ENCODE assay signal across 12 cellular contexts in the genomic region with DNA sequence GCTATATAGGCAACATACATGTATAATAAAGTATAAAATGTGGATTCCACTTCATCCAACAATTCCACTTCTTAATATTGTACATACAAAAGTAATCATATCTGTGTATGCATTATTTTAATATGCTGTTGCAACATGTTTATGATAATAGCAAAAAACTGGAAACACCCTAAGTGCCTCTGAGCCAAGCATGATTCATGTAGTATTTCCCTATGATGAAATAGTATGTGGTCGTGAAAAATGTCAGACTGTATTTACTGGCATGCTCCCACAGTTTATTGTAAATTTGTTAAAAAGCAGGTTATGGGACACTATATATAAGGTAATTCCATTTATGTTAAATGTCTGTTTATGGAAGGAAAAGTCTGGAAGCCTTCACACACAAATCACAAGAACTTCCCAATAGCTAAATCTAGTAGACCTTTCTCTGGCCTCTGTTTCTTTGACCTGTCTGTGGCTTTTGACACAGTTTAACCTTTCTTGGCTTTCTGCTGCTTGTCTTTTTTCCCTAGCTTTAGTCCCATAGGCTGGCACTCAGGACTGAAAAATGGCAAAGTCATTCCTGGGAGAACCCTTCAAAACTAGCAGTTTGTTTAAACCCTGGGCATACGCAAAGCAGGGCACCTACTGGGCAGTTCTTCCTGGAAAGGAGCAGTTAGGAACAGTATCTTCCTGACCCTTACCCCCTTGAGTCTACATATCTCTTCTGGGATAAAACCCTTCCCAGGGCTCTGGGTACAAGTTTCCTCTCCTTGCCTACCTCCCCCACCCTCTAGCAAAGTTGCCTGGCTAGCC.
A peak's percentile ranks its signal among the peaks of the same experiment; 100 is the strongest.
DNase-seq lines count a peak whose midpoint lies in the region; ATAC-seq and TF ChIP-seq lines count a peak whose summit lies in the region.
"Had no signal": no experiment of that assay in that cellular context is flagged by ENCODE, and none has a peak within 500 bp of the region (broad histone marks: within the 10 kb centered on the region; RNA-seq: fewer than 3 reads in every experiment).

No MANE protein-coding gene starts in this region.

- peaks cover 31% of the 10 kb centered on the region for H3K4me1 ChIP-seq in PC-9 (replicated peaks; ENCODE audit: insufficient read depth)
- H3K4me1 ChIP-seq in psoas muscle = peaks cover 73% of the 10 kb centered on the region
- no peaks in the 10 kb centered on the region for H3K4me1 ChIP-seq in Karpas-422 (ENCODE audit: low read length)

- CTCF ChIA-PET in PC-9 (lab: Charles Lee) = no interaction called here

- intact Hi-C loops in PC-9 (cut with micrococcal nuclease; ENCODE audit: unreplicated experiment) = no loop called here
- intact Hi-C loops in psoas muscle (cut with DNase I) = loop anchor here in 1 of 2 donors (10.0 kb wide), 1 partner anchor 103 kb away; no protein-coding TSS in a partner anchor

- BruUV-seq in PC-9 (replicated peaks; lab: Mats Ljungman, UMichigan) = no TSS peak

- H3K36me3 ChIP-seq in PC-9 (ENCODE audit: low read depth) = no peaks in the 10 kb centered on the region
- H3K36me3 ChIP-seq in psoas muscle (ENCODE audit: insufficient read depth in 1 of 2, low read depth in 1 of 2) = no peaks in the 10 kb centered on the region
- no peaks in the 10 kb centered on the region for H3K36me3 ChIP-seq in Karpas-422 (ENCODE audit: insufficient read depth, low read length)

- no peak overlapping the region for H3K4me3 Mint-ChIP-seq in T-helper 17 cell
- H3K4me3 Mint-ChIP-seq: activated CD8-positive, alpha-beta T cell treated with anti-CD3 and anti-CD28 coated beads for 36 hours had no signal

- peaks cover 17% of the 10 kb centered on the region for H3K4me1 Mint-ChIP-seq in T-helper 17 cell

- TF ChIP-seq CTCF in PC-9 (conservative IDR thresholded peaks at IDR 0.05) (no peak), psoas muscle (IDR thresholded peaks at IDR 0.05) (no peak)

- ATAC-seq in psoas muscle = peak in 1 of 4 donors; percentile 7
- no peak for ATAC-seq in HG03280 (IDR thresholded peaks at IDR 0.05; ENCODE audit: unreplicated experiment)
- no peak for ATAC-seq in T-helper 17 cell
- ATAC-seq: activated CD8-positive, alpha-beta T cell treated with anti-CD3 and anti-CD28 coated beads for 36 hours had no signal

- peak overlapping the region; percentile 11; the same call in 1 of the 2 replicates for H3K4me2 ChIP-seq in PC-9
- H3K4me2 ChIP-seq in Karpas-422 (ENCODE audit: low read depth, low read length, poor library complexity, severe bottlenecking) = no peak overlapping the region

- no peak overlapping the region for H2AFZ ChIP-seq in PC-9
- H2AFZ ChIP-seq in Karpas-422 (ENCODE audit: low read length) = no peak overlapping the region

- H3K9me2 ChIP-seq in PC-9 (ENCODE audit: insufficient read depth) = no peaks in the 10 kb centered on the region
- H3K9me2 ChIP-seq in Karpas-422 (replicated peaks; ENCODE audit: insufficient read depth, low read length) = no peaks in the 10 kb centered on the region

- no peak overlapping the region for H3K4me3 ChIP-seq in PC-9
- no peak overlapping the region for H3K4me3 ChIP-seq in psoas muscle
- no peak overlapping the region for H3K4me3 ChIP-seq in Karpas-422 (ENCODE audit: low read length)

- H3K9me3 ChIP-seq in PC-9 (ENCODE audit: insufficient read depth, low read depth) (no peaks in the 10 kb centered on the region), psoas muscle (no peaks in the 10 kb centered on the region), Karpas-422 (ENCODE audit: low read length) (no peaks in the 10 kb centered on the region), T-helper 17 cell (ENCODE audit: control insufficient read depth, low read length, poor library complexity, severe bottlenecking) (no peaks in the 10 kb centered on the region)

- WGBS in psoas muscle, 3 donors = 20 to 37% (median 20%) methylated on average over 2 of the region's 2 CpGs

- POLR2A ChIA-PET in PC-9 (lab: Charles Lee; ENCODE audit: unreplicated experiment) = no interaction called here

- DNase-seq in ELR (ENCODE audit: low read depth) (peak; percentile 76), PC-9 (peak in 1 of 2 experiments; percentile 68), fibroblast of gingiva (ENCODE audit: low read depth) (peak; percentile 71), psoas muscle (no peak), Karpas-422 (no peak), T-helper 17 cell (no peak), COR-L47 (lab: John Stamatoyannopoulos, UW) (no peak)
- DNase-seq: activated CD8-positive, alpha-beta T cell treated with anti-CD3 and anti-CD28 coated beads for 36 hours; central memory CD4-positive, alpha-beta T cell; NCI-H187; SHP77 treated with DMSO at 0.1 percent for 48 hours had no signal

- no peaks in the 10 kb centered on the region for H3K27me3 Mint-ChIP-seq in T-helper 17 cell
- H3K27me3 Mint-ChIP-seq: activated CD8-positive, alpha-beta T cell treated with anti-CD3 and anti-CD28 coated beads for 36 hours had no signal

- no peaks in the 10 kb centered on the region for H4K20me1 ChIP-seq in PC-9 (ENCODE audit: insufficient read depth)
- H4K20me1 ChIP-seq in Karpas-422 (ENCODE audit: insufficient read depth, low read depth, low read length) = no peaks in the 10 kb centered on the region

- H3K27me3 ChIP-seq in PC-9 (ENCODE audit: insufficient read depth, low read depth) (no peaks in the 10 kb centered on the region), psoas muscle (ENCODE audit: insufficient read depth in 3 of 3, low read length in 2 of 3) (no peaks in the 10 kb centered on the region), Karpas-422 (ENCODE audit: low read length) (no peaks in the 10 kb centered on the region)

- peaks cover 5% of the 10 kb centered on the region for H3K36me3 Mint-ChIP-seq in T-helper 17 cell (ENCODE audit: low read depth)

- no peaks in the 10 kb centered on the region for H3K79me2 ChIP-seq in PC-9 (ENCODE audit: low read depth)
- H3K79me2 ChIP-seq in Karpas-422 (ENCODE audit: low read length) = no peaks in the 10 kb centered on the region

- peaks cover 7% of the 10 kb centered on the region; the same call in 1 of the 2 replicates for H3F3A ChIP-seq in PC-9 (ENCODE audit: insufficient read depth, low read depth)

- peak overlapping the region; percentile 36; the same call in 1 of the 2 replicates for H3K27ac ChIP-seq in PC-9
- H3K27ac ChIP-seq in psoas muscle = peak overlapping the region; percentile 61
- H3K27ac ChIP-seq in Karpas-422 (ENCODE audit: low read length) = no peak overlapping the region

- no peak overlapping the region for H3K9ac ChIP-seq in Karpas-422 (ENCODE audit: low read length)

- no peak overlapping the region for H3K27ac Mint-ChIP-seq in T-helper 17 cell

Comparison
In these comparisons a context has a peak if more than half of its experiments do, and no peak if none do; other contexts are left out.
1. DNase-seq: peak in ELR (single experiment) and fibroblast of gingiva (single experiment); none in psoas muscle (0 of 2), Karpas-422 (single experiment), T-helper 17 cell (0 of 3) and COR-L47 (single experiment).